Comparison of ENCODE assay signal across 25 cellular contexts in the genomic region with DNA sequence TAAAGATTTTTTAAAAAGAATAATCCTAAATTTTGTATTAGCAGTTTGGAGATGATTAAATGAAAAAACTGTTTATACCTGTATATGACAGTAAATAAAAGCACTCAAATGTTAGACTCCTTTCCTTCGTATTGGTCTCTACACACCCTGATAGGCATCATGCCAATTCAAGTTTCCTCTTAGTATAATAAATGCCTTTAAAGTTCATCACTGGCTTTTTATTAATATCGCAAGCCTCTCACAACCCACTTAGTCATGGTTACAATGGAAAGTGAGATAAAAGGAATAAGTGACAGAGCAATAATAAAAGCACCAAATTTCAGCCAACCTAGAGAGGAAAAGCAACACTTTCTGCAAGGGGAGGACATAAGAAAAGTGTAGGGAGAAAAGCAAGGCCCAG.
"Had no signal": no experiment of that assay in that cellular context is flagged by ENCODE, and none has a peak within 500 bp of the region (broad histone marks: within the 10 kb centered on the region; RNA-seq: fewer than 3 reads in every experiment).

No MANE protein-coding gene starts in this region.

- H3K27ac Mint-ChIP-seq: dendritic cell treated with granulocyte-macrophage colony-stimulating factor and Interleukin-4, amounts not matched to agents 40 ng/mL and 50 ng/mL, for 4 days; endodermal cell; naive thymus-derived CD8-positive, alpha-beta T cell had no signal

- H3K9me3 Mint-ChIP-seq: naive thymus-derived CD8-positive, alpha-beta T cell had no signal

- H3K4me1 ChIP-seq: gastroesophageal sphincter, left ventricle myocardium inferior, right atrium auricular region, suprapubic skin, tibial artery, upper lobe of left lung, vagina had no signal

- H3K36me3 ChIP-seq: gastroesophageal sphincter, left ventricle myocardium inferior, neutrophil, right atrium auricular region, sigmoid colon, suprapubic skin, tibial artery, upper lobe of left lung, vagina had no signal

- H3K27me3 ChIP-seq: gastroesophageal sphincter, neutrophil, right atrium auricular region, sigmoid colon, suprapubic skin, tibial artery, upper lobe of left lung, vagina had no signal

- H3K27ac ChIP-seq: gastroesophageal sphincter, left ventricle myocardium inferior, neutrophil, right atrium auricular region, sigmoid colon, suprapubic skin, tibial artery, upper lobe of left lung, vagina had no signal

- H3K4me3 Mint-ChIP-seq: dendritic cell treated with granulocyte-macrophage colony-stimulating factor and Interleukin-4, amounts not matched to agents 40 ng/mL and 50 ng/mL, for 4 days; endodermal cell; naive thymus-derived CD8-positive, alpha-beta T cell had no signal

- H3K4me3 ChIP-seq: gastroesophageal sphincter, left ventricle myocardium inferior, lung, right atrium auricular region, sigmoid colon, smooth muscle cell, suprapubic skin, tibial artery, upper lobe of left lung, vagina had no signal

- DNase-seq: effector CD4-positive, alpha-beta T cell; endodermal cell; foreskin fibroblast; glutamatergic neuron; kidney; left cardiac atrium; left ventricle myocardium inferior; mesenchymal stem cell; midbrain; naive thymus-derived CD8-positive, alpha-beta T cell; posterior cingulate gyrus; sigmoid colon; stimulated activated CD4-positive, alpha-beta T cell treated with anti-CD3 and anti-CD28 coated beads, Interleukin-2, amount 100 ng/mL, for 48 hours; stimulated activated naive CD4-positive, alpha-beta T cell treated with Interleukin-2 at 50 U/mL for 16 hours; tibial artery; upper lobe of left lung had no signal

- H3K27me3 Mint-ChIP-seq: dendritic cell treated with granulocyte-macrophage colony-stimulating factor and Interleukin-4, amounts not matched to agents 40 ng/mL and 50 ng/mL, for 4 days; naive thymus-derived CD8-positive, alpha-beta T cell had no signal

- ATAC-seq: esophagus mucosa; gastroesophageal sphincter; left cardiac atrium; naive thymus-derived CD8-positive, alpha-beta T cell had no signal

- H3K9me3 ChIP-seq: gastroesophageal sphincter, neutrophil, right atrium auricular region, sigmoid colon, suprapubic skin, tibial artery, upper lobe of left lung, vagina had no signal
